Comparison of ENCODE assay signal across 1 cellular context in the genomic region with DNA sequence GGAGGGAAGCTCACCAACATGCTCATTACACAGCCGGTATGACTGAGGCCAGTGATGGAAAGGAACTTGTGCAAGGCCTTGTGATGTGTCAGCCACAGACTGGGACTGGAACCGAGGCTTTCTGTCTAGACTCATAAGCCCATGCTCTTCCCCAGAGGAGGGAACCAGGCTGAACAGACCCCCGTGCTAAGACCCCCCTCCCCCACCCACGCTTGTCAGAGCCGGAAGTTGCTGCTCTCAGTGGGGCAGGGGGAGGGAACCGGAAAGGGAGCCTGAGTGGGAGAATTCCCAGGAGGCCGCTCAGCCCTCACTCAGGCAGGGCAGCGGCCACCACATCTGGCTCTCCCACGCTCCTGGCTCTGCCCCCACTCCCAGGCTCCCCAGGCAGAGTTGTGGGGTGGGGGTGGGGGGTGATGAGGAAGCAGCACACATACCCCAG.
TF ChIP-seq lines count a peak whose summit lies in the region.

No MANE protein-coding gene starts in this region.

TF ChIP-seq in HepG2, 621 proteins besides CTCF, POLR2A, EP300 and RAD21:
- TF ChIP-seq, protein P1, sequence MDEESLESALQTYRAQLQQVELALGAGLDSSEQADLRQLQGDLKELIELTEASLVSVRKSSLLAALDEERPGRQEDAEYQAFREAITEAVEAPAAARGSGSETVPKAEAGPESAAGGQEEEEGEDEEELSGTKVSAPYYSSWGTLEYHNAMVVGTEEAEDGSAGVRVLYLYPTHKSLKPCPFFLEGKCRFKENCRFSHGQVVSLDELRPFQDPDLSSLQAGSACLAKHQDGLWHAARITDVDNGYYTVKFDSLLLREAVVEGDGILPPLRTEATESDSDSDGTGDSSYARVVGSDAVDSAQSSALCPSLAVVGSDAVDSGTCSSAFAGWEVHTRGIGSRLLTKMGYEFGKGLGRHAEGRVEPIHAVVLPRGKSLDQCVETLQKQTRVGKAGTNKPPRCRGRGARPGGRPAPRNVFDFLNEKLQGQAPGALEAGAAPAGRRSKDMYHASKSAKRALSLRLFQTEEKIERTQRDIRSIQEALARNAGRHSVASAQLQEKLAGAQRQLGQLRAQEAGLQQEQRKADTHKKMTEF (CRISPR knock-in tag; IDR thresholded peaks at IDR 0.05): no peak
- TF ChIP-seq ZNF335 (CRISPR knock-in tag; IDR thresholded peaks at IDR 0.05) (0 out of 2 replicates have a peak, but pooled peaks have one; percentile 17), ZNF629 (CRISPR knock-in tag; conservative IDR thresholded peaks at IDR 0.05) (0 out of 2 replicates have a peak, but pooled peaks have one; percentile 27), KLF9 (CRISPR knock-in tag; IDR thresholded peaks at IDR 0.05; ENCODE audit: low read depth) (no peak), GABPA (IDR thresholded peaks at IDR 0.05; ENCODE audit: low read depth, low read length) (no peak), GABPA (CRISPR knock-in tag; IDR thresholded peaks at IDR 0.05; ENCODE audit: low read depth) (peak; percentile 68), MTA1 (CRISPR knock-in tag; IDR thresholded peaks at IDR 0.05; ENCODE audit: borderline replicate concordance) (no peak), POGZ (CRISPR knock-in tag; IDR thresholded peaks at IDR 0.05) (no peak), ZNF543 (CRISPR knock-in tag; IDR thresholded peaks at IDR 0.05) (no peak), TIGD3 (CRISPR knock-in tag; IDR thresholded peaks at IDR 0.05; ENCODE audit: borderline replicate concordance) (no peak), GABPB1 (CRISPR knock-in tag; IDR thresholded peaks at IDR 0.05) (peak; percentile 41)
- TF ChIP-seq, protein P2, sequence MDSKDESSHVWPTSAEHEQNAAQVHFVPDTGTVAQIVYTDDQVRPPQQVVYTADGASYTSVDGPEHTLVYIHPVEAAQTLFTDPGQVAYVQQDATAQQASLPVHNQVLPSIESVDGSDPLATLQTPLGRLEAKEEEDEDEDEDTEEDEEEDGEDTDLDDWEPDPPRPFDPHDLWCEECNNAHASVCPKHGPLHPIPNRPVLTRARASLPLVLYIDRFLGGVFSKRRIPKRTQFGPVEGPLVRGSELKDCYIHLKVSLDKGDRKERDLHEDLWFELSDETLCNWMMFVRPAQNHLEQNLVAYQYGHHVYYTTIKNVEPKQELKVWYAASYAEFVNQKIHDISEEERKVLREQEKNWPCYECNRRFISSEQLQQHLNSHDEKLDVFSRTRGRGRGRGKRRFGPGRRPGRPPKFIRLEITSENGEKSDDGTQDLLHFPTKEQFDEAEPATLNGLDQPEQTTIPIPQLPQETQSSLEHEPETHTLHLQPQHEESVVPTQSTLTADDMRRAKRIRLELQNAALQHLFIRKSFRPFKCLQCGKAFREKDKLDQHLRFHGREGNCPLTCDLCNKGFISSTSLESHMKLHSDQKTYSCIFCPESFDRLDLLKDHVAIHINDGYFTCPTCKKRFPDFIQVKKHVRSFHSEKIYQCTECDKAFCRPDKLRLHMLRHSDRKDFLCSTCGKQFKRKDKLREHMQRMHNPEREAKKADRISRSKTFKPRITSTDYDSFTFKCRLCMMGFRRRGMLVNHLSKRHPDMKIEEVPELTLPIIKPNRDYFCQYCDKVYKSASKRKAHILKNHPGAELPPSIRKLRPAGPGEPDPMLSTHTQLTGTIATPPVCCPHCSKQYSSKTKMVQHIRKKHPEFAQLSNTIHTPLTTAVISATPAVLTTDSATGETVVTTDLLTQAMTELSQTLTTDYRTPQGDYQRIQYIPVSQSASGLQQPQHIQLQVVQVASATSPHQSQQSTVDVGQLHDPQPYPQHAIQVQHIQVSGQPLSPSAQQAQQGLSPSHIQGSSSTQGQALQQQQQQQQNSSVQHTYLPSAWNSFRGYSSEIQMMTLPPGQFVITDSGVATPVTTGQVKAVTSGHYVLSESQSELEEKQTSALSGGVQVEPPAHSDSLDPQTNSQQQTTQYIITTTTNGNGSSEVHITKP (CRISPR knock-in tag; IDR thresholded peaks at IDR 0.05; ENCODE audit: low read depth): no peak
